11 cellular contexts compared by ENCODE assay signal in genomic region chr2:46749042-46749461, GRCh38. TPM values are rescaled to one million over a fixed set of nuclear protein-coding genes. Genes with fewer than 3 reads are reported as not detected.
DNase-seq lines count a peak whose midpoint lies in the region; ATAC-seq and TF ChIP-seq lines count a peak whose summit lies in the region.
"Had no signal": no experiment of that assay in that cellular context is flagged by ENCODE, and none has a peak within 500 bp of the region (broad histone marks: within the 10 kb centered on the region; RNA-seq: fewer than 3 reads in every experiment).

No MANE protein-coding gene starts in this region.

- H3K4me1 ChIP-seq in gastroesophageal sphincter = peaks cover 4 to 80% (median 11%) of the 10 kb centered on the region in 3 donors

- no peak for TF ChIP-seq EP300 in gastroesophageal sphincter (IDR thresholded peaks at IDR 0.05)

- ATAC-seq in gastroesophageal sphincter (no peak), HG02870 (IDR thresholded peaks at IDR 0.05; ENCODE audit: unreplicated experiment) (no peak)

- no peaks in the 10 kb centered on the region for H3K36me3 Mint-ChIP-seq in type B pancreatic cell

- H3K27me3 ChIP-seq in gastroesophageal sphincter = no peaks in the 10 kb centered on the region
- H3K27me3 ChIP-seq: BLaER1 had no signal

- peak; percentile 22 for DNase-seq in NCI-H82 (lab: John Stamatoyannopoulos, UW)
- DNase-seq in NCI-H82 treated with DMSO at 0.1 percent for 48 hours (lab: John Stamatoyannopoulos, UW; ENCODE audit: unreplicated experiment) = no peak
- peak; percentile 30 for DNase-seq in SW480 (ENCODE audit: low spot score)
- DNase-seq in type B pancreatic cell (ENCODE audit: extremely low spot score, unreplicated experiment) = no peak
- no peak for DNase-seq in GDM1 (lab: John Stamatoyannopoulos, UW)
- DNase-seq in GM19240 (ENCODE audit: insufficient read length, low spot score) = no peak
- DNase-seq: stimulated activated CD4-positive, alpha-beta T cell treated with anti-CD3 and anti-CD28 coated beads, Interleukin-12 subunit alpha, Interleukin-12 subunit beta, amount 100 ng/mL, for 4 hours had no signal

- no peak overlapping the region for H3K4me3 ChIP-seq in gastroesophageal sphincter
- H3K4me3 ChIP-seq: BLaER1 had no signal

- H3K9me3 ChIP-seq in gastroesophageal sphincter = no peaks in the 10 kb centered on the region
- H3K9me3 ChIP-seq: BLaER1 had no signal

- TF ChIP-seq CTCF in gastroesophageal sphincter (IDR thresholded peaks at IDR 0.05) (no peak), type B pancreatic cell (conservative IDR thresholded peaks at IDR 0.05) (no peak)

- no peaks in the 10 kb centered on the region for H3K27me3 Mint-ChIP-seq in type B pancreatic cell

- WGBS in gastroesophageal sphincter (ENCODE audit: low coverage in 1 of 2), 2 donors = 33 to 49% methylated on average over 3 of the region's 3 CpGs

- H3K27ac ChIP-seq in gastroesophageal sphincter = peak overlapping the region; percentile 9 to 39 (median 18)
- H3K27ac ChIP-seq: BLaER1, KMS-11 had no signal

- H3K4me3 Mint-ChIP-seq in type B pancreatic cell = no peak overlapping the region

- TF ChIP-seq POLR2A in gastroesophageal sphincter (IDR thresholded peaks at IDR 0.05) = no peak

- H3K36me3 ChIP-seq in gastroesophageal sphincter = no peaks in the 10 kb centered on the region
- H3K36me3 ChIP-seq: BLaER1 had no signal

- H3K9me3 Mint-ChIP-seq in type B pancreatic cell = no peaks in the 10 kb centered on the region

- peaks cover 18% of the 10 kb centered on the region for H3K4me1 Mint-ChIP-seq in type B pancreatic cell (ENCODE audit: unreplicated experiment)

- peak overlapping the region; percentile 57 for H3K27ac Mint-ChIP-seq in type B pancreatic cell

RNA-seq across cellular contexts. Expression of gene SOCS5, which starts 50.0 kb away (rescaled TPM):
- total RNA-seq in gastroesophageal sphincter (10 to 100 TPM; 41.7 to 84.8 (median 58.0) TPM), type B pancreatic cell (ENCODE audit: low replicate concordance) (17.1 and 18.8 TPM in 2 replicates)

Comparison
In these comparisons a context has a peak if more than half of its experiments do, and no peak if none do; other contexts are left out.
1. DNase-seq: peak in NCI-H82 (single experiment) and SW480 (single experiment); none in NCI-H82 treated with DMSO at 0.1 percent for 48 hours (single experiment), type B pancreatic cell (single experiment), GDM1 (single experiment) and GM19240 (single experiment).